Comparison of ENCODE assay signal across 18 cellular contexts in genomic region chr7:7720193-7720592, GRCh38. TPM values are rescaled to one million over a fixed set of nuclear protein-coding genes. Genes with fewer than 3 reads are reported as not detected.
DNase-seq lines count a peak whose midpoint lies in the region; ATAC-seq and TF ChIP-seq lines count a peak whose summit lies in the region.
"Had no signal": no experiment of that assay in that cellular context is flagged by ENCODE, and none has a peak within 500 bp of the region (broad histone marks: within the 10 kb centered on the region; RNA-seq: fewer than 3 reads in every experiment).

No MANE protein-coding gene starts in this region.

- WGBS in suprapubic skin, result 87% methylated on average over 1 of the region's 1 CpG

- H3K4me1 Mint-ChIP-seq in MCF 10A (ENCODE audit: insufficient read depth, unreplicated experiment), result peaks cover 18% of the 10 kb centered on the region

- POLR2A ChIA-PET in MCF 10A (lab: Yijun Ruan, JAX), result interaction anchor here (0.6 to 2.9 kb wide), 17 partner anchors 8 to 613 kb away, joined by 3 to 24 read pairs (median 4); partner anchors contain the start of genes GLCCI1 and UMAD1

- no peaks in the 10 kb centered on the region for H3K27me3 Mint-ChIP-seq in MCF 10A (ENCODE audit: insufficient read depth, unreplicated experiment)
- H3K27me3 Mint-ChIP-seq: activated naive CD4-positive, alpha-beta T cell treated with anti-CD3 and anti-CD28 coated beads, Interleukin-2, amount 10 ng/mL, durations not matched to agents 7 days and 5 days had no signal

- CTCF ChIA-PET in MCF 10A (lab: Yijun Ruan, JAX), result interaction anchor here (1.0 to 2.2 kb wide), 5 partner anchors 18 to 315 kb away, joined by 3 to 8 read pairs (median 4); no protein-coding TSS in a partner anchor

- no peak for TF ChIP-seq EP300 in suprapubic skin (IDR thresholded peaks at IDR 0.05)

- TF ChIP-seq POLR2A in breast epithelium (IDR thresholded peaks at IDR 0.05), result no peak
- TF ChIP-seq POLR2A in suprapubic skin (IDR thresholded peaks at IDR 0.05), result no peak

- H3K9me3 ChIP-seq in breast epithelium (no peaks in the 10 kb centered on the region), SJCRH30 (replicated peaks) (no peaks in the 10 kb centered on the region), suprapubic skin (no peaks in the 10 kb centered on the region)
- H3K9me3 ChIP-seq: testis had no signal

- no peaks in the 10 kb centered on the region for H3K4me1 ChIP-seq in breast epithelium
- H3K4me1 ChIP-seq in SJCRH30, result peaks cover 21% of the 10 kb centered on the region
- peaks cover 13% of the 10 kb centered on the region for H3K4me1 ChIP-seq in suprapubic skin
- H3K4me1 ChIP-seq: testis had no signal

- peaks cover 11% of the 10 kb centered on the region for H3K36me3 Mint-ChIP-seq in MCF 10A (ENCODE audit: insufficient read depth, unreplicated experiment)

- H3K4me3 ChIP-seq in breast epithelium (no peak overlapping the region), SJCRH30 (no peak overlapping the region), suprapubic skin (no peak overlapping the region)
- H3K4me3 ChIP-seq: SK-N-MC, testis had no signal

- no peaks in the 10 kb centered on the region for H3K9me3 Mint-ChIP-seq in MCF 10A (ENCODE audit: unreplicated experiment)
- H3K9me3 Mint-ChIP-seq: activated naive CD4-positive, alpha-beta T cell treated with anti-CD3 and anti-CD28 coated beads, Interleukin-2, amount 10 ng/mL, durations not matched to agents 7 days and 5 days had no signal

- H3K27me3 ChIP-seq in breast epithelium, result no peaks in the 10 kb centered on the region
- no peaks in the 10 kb centered on the region for H3K27me3 ChIP-seq in SJCRH30
- H3K27me3 ChIP-seq in suprapubic skin, result no peaks in the 10 kb centered on the region
- H3K27me3 ChIP-seq: testis had no signal

- H3K4me3 Mint-ChIP-seq in MCF 10A (ENCODE audit: unreplicated experiment), result no peak overlapping the region
- H3K4me3 Mint-ChIP-seq: activated naive CD4-positive, alpha-beta T cell treated with anti-CD3 and anti-CD28 coated beads, Interleukin-2, amount 10 ng/mL, durations not matched to agents 7 days and 5 days had no signal

- TF ChIP-seq CTCF in MCF 10A (IDR thresholded peaks at IDR 0.05; ENCODE audit: unreplicated experiment) (no peak), breast epithelium (IDR thresholded peaks at IDR 0.05) (no peak), suprapubic skin (IDR thresholded peaks at IDR 0.05) (no peak)

- no peaks in the 10 kb centered on the region for H3K36me3 ChIP-seq in breast epithelium
- no peaks in the 10 kb centered on the region for H3K36me3 ChIP-seq in SJCRH30
- no peaks in the 10 kb centered on the region for H3K36me3 ChIP-seq in suprapubic skin

- H3K27ac Mint-ChIP-seq in MCF 10A (ENCODE audit: low read depth, unreplicated experiment), result peak overlapping the region; percentile 90

- DNase-seq in MCF 10A (ENCODE audit: unreplicated experiment) (no peak), breast epithelium (ENCODE audit: low spot score in 2 of 2) (no peak), NCI-H2081 (lab: John Stamatoyannopoulos, UW) (peak; percentile 17 to 72), SJCRH30 (peak in 1 of 2 experiments; percentile 24), suprapubic skin (ENCODE audit: low spot score in 2 of 2) (no peak), NCI-H128 (lab: John Stamatoyannopoulos, UW; ENCODE audit: unreplicated experiment) (no peak), amniotic stem cell (lab: John Stamatoyannopoulos, UW) (no peak)
- DNase-seq: activated CD4-positive, alpha-beta T cell treated with anti-CD3 and anti-CD28 coated beads for 1 hour; activated naive CD4-positive, alpha-beta T cell treated with anti-CD3 and anti-CD28 coated beads, Interleukin-2, amount 10 ng/mL, durations not matched to agents 7 days and 5 days; dermis blood vessel endothelial cell; glutamatergic neuron; NCI-H345; stimulated activated CD4-positive, alpha-beta T cell treated with anti-CD3 and anti-CD28 coated beads, Interleukin-4, amount 100 ng/mL, for 1 hour; T1000; testis had no signal

- H3K27ac ChIP-seq in breast epithelium (no peak overlapping the region), SJCRH30 (peak overlapping the region; percentile 62), suprapubic skin (peak overlapping the region; percentile 12)
- H3K27ac ChIP-seq: SK-N-MC, testis had no signal

- no TSS peak for BruUV-seq in MCF 10A (replicated peaks; lab: Mats Ljungman, UMichigan)

- no peak for ATAC-seq in GM19397 (IDR thresholded peaks at IDR 0.05; ENCODE audit: unreplicated experiment)
- ATAC-seq: HepG2 had no signal

- intact Hi-C loops in MCF 10A (cut with micrococcal nuclease) (no loop called here), breast epithelium (cut with DNase I; ENCODE audit: low total_unique reads) (no loop called here)

RNA-seq across cellular contexts. Expression of gene RPA3, which starts 1.8 kb away (rescaled TPM):
- total RNA-seq in MCF 10A (2022) (35.7 and 44.2 TPM in 2 replicates), breast epithelium (10 to 100 TPM; 18.7 to 24.6 (median 22.3) TPM), suprapubic skin (10 to 100 TPM; 14.9 to 35.2 (median 18.4) TPM)
- 88.8 and 91.5 TPM in 2 replicates for total RNA-seq in SJCRH30 (2014; rRNA removed; shearing (Covaris generic))

Comparison
In these comparisons a context has a peak if more than half of its experiments do, and no peak if none do; other contexts are left out.
1. DNase-seq: peak in NCI-H2081 (2 of 2); none in MCF 10A (single experiment), breast epithelium (0 of 2), suprapubic skin (0 of 2), NCI-H128 (single experiment) and amniotic stem cell (single experiment).
2. H3K27ac ChIP-seq: peak in SJCRH30 (single experiment) and suprapubic skin (single experiment); none in breast epithelium (0 of 2).